In genomic region chr2:234980476-234981187, GRCh38 we compare ENCODE assay signal across 9 cellular contexts. TPM values are rescaled to one million over a fixed set of nuclear protein-coding genes. Genes with fewer than 3 reads are reported as not detected.
A peak's percentile ranks its signal among the peaks of the same experiment; 100 is the strongest.
DNase-seq lines count a peak whose midpoint lies in the region; ATAC-seq and TF ChIP-seq lines count a peak whose summit lies in the region.
"Had no signal": no experiment of that assay in that cellular context is flagged by ENCODE, and none has a peak within 500 bp of the region (broad histone marks: within the 10 kb centered on the region; RNA-seq: fewer than 3 reads in every experiment).

No MANE protein-coding gene starts in this region.

- H3K4me1 ChIP-seq in endodermal cell (ENCODE audit: control insufficient read depth, insufficient read depth, low read length) = peaks cover 41% of the 10 kb centered on the region

- H3K9me3 Mint-ChIP-seq in endodermal cell = peaks cover 12% of the 10 kb centered on the region
- H3K9me3 Mint-ChIP-seq in nephron progenitor cell = peaks cover 8% of the 10 kb centered on the region
- H3K9me3 Mint-ChIP-seq in activated naive CD4-positive, alpha-beta T cell treated with anti-CD3 and anti-CD28 coated beads, Interleukin-2, amount 10 ng/mL, durations not matched to agents 7 days and 5 days = no peaks in the 10 kb centered on the region

- no peak for ATAC-seq in sciatic nerve
- ATAC-seq: activated CD8-positive, alpha-beta T cell treated with anti-CD3 and anti-CD28 coated beads, Interleukin-2, amount 10 ng/mL, durations not matched to agents 7 days and 5 days had no signal

- H3K27ac Mint-ChIP-seq in endodermal cell (peak overlapping the region; percentile 97), nephron progenitor cell (peak overlapping the region; percentile 95)
- no peak overlapping the region for H3K27ac Mint-ChIP-seq in activated naive CD4-positive, alpha-beta T cell treated with anti-CD3 and anti-CD28 coated beads, Interleukin-2, amount 10 ng/mL, durations not matched to agents 7 days and 5 days
- H3K27ac Mint-ChIP-seq: activated CD8-positive, alpha-beta T cell treated with anti-CD3 and anti-CD28 coated beads, Interleukin-2, amount 10 ng/mL, durations not matched to agents 7 days and 5 days had no signal

- H3K9ac ChIP-seq in endodermal cell (ENCODE audit: extremely low read depth, low read length, poor library complexity, severe bottlenecking) = peak overlapping the region; percentile 35

- H3K4me1 Mint-ChIP-seq in endodermal cell = peaks cover 78% of the 10 kb centered on the region
- peaks cover 82% of the 10 kb centered on the region for H3K4me1 Mint-ChIP-seq in nephron progenitor cell
- no peaks in the 10 kb centered on the region for H3K4me1 Mint-ChIP-seq in activated naive CD4-positive, alpha-beta T cell treated with anti-CD3 and anti-CD28 coated beads, Interleukin-2, amount 10 ng/mL, durations not matched to agents 7 days and 5 days

- H3K36me3 ChIP-seq in endodermal cell (ENCODE audit: control insufficient read depth, insufficient read depth, low read length) = peaks cover 32% of the 10 kb centered on the region

- intact Hi-C loops in sciatic nerve (cut with DNase I) = no loop called here

- 72 to 84% methylated on average over 7 to 14 of the region's 14 CpGs for WGBS in endodermal cell (ENCODE audit: insufficient coverage in 1 of 2, insufficient read length in 1 of 2), 2 experiments

- TF ChIP-seq CTCF in AG10803 (conservative IDR thresholded peaks at IDR 0.05; ENCODE audit: low read length) (no peak), endodermal cell (conservative IDR thresholded peaks at IDR 0.05) (no peak), nephron progenitor cell (IDR thresholded peaks at IDR 0.05) (no peak)

- no peaks in the 10 kb centered on the region for H3K27me3 ChIP-seq in endodermal cell (ENCODE audit: control insufficient read depth, insufficient read depth, low read length, poor library complexity, severe bottlenecking)

- peaks cover 21% of the 10 kb centered on the region for H3K36me3 Mint-ChIP-seq in endodermal cell (ENCODE audit: low read depth)
- H3K36me3 Mint-ChIP-seq in nephron progenitor cell (ENCODE audit: low read depth) = peaks cover 30% of the 10 kb centered on the region
- no peaks in the 10 kb centered on the region for H3K36me3 Mint-ChIP-seq in activated naive CD4-positive, alpha-beta T cell treated with anti-CD3 and anti-CD28 coated beads, Interleukin-2, amount 10 ng/mL, durations not matched to agents 7 days and 5 days

- H3K27ac ChIP-seq in endodermal cell (ENCODE audit: low read depth, low read length) = peak overlapping the region; percentile 71

- H3K4me3 ChIP-seq in AG10803 (ENCODE audit: low read length) (peak overlapping the region; percentile 23), endodermal cell (ENCODE audit: low read length) (peak overlapping the region; percentile 12)

- H3K9me3 ChIP-seq in endodermal cell (ENCODE audit: control insufficient read depth, low read length) = peaks cover 13% of the 10 kb centered on the region

- H3K4me3 Mint-ChIP-seq in endodermal cell = peak overlapping the region; percentile 30
- peak overlapping the region; percentile 65 for H3K4me3 Mint-ChIP-seq in nephron progenitor cell
- no peak overlapping the region for H3K4me3 Mint-ChIP-seq in activated naive CD4-positive, alpha-beta T cell treated with anti-CD3 and anti-CD28 coated beads, Interleukin-2, amount 10 ng/mL, durations not matched to agents 7 days and 5 days
- H3K4me3 Mint-ChIP-seq: activated CD8-positive, alpha-beta T cell treated with anti-CD3 and anti-CD28 coated beads, Interleukin-2, amount 10 ng/mL, durations not matched to agents 7 days and 5 days had no signal

- CTCF ChIA-PET in activated naive CD4-positive, alpha-beta T cell treated with anti-CD3 and anti-CD28 coated beads, Interleukin-2, amount 10 ng/mL, durations not matched to agents 7 days and 5 days (lab: Charles Lee) = no interaction called here

- DNase-seq in AG10803 (ENCODE audit: low read depth) (no peak), NCI-H69 (lab: John Stamatoyannopoulos, UW) (peak; percentile 68), endodermal cell (no peak), nephron progenitor cell (no peak), SIG-M5 treated with dmso at 0.1 percent for 504 hours (lab: John Stamatoyannopoulos, UW; ENCODE audit: unreplicated experiment) (no peak), hippocampal formation (lab: John Stamatoyannopoulos, UW) (no peak), sciatic nerve (ENCODE audit: low spot score) (no peak)
- DNase-seq in activated naive CD4-positive, alpha-beta T cell treated with anti-CD3 and anti-CD28 coated beads, Interleukin-2, amount 10 ng/mL, durations not matched to agents 7 days and 5 days = no peak
- DNase-seq: activated CD8-positive, alpha-beta T cell treated with anti-CD3 and anti-CD28 coated beads, Interleukin-2, amount 10 ng/mL, durations not matched to agents 7 days and 5 days had no signal

- H3K27me3 Mint-ChIP-seq in endodermal cell (ENCODE audit: insufficient read depth) (no peaks in the 10 kb centered on the region), nephron progenitor cell (ENCODE audit: low read depth, poor library complexity) (peaks cover 6% of the 10 kb centered on the region)
- H3K27me3 Mint-ChIP-seq in activated naive CD4-positive, alpha-beta T cell treated with anti-CD3 and anti-CD28 coated beads, Interleukin-2, amount 10 ng/mL, durations not matched to agents 7 days and 5 days = peaks cover 12% of the 10 kb centered on the region

RNA-seq across cellular contexts. Expression of gene SH3BP4, which starts 28.8 kb away (rescaled TPM):
- total RNA-seq in endodermal cell = 10 to 100 TPM; 49.1 to 53.4 TPM
- polyA plus RNA-seq in endodermal cell (2013, experiment 1 of 2) = 77.6 TPM
- polyA plus RNA-seq in endodermal cell (2013, experiment 2 of 2) = 78.9 TPM
- 26.7 TPM for total RNA-seq in sciatic nerve
- total RNA-seq: activated CD8-positive, alpha-beta T cell treated with anti-CD3 and anti-CD28 coated beads, Interleukin-2, amount 10 ng/mL, durations not matched to agents 7 days and 5 days had no signal
